Comparison of ENCODE assay signal across 24 cellular contexts in the genomic region with DNA sequence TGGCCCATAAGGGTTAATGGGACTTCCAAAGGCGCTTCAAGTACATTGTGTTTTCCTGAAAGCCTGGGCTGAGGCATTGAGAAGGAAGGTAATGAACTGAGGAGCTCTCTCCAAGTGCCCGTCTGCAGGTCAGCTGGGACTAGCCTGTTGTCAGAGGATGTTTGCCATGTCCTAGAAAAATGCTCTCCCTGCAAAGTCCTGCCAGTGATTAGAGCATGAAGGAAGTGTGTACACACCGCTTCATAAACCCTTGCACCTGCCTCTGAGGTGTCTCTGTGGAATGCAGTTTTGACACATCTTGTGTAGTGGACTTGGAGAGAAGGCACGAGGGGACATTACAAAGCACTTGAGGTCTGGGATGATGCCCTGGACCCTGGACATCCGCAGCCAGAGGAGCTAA.
"Had no signal": no experiment of that assay in that cellular context is flagged by ENCODE, and none has a peak within 500 bp of the region (broad histone marks: within the 10 kb centered on the region; RNA-seq: fewer than 3 reads in every experiment).

No MANE protein-coding gene starts in this region.

- H3K4me1 Mint-ChIP-seq: activated CD4-positive, alpha-beta memory T cell treated with anti-CD3 and anti-CD28 coated beads, Interleukin-2, amount 10 ng/mL, durations not matched to agents 7 days and 5 days; activated CD8-positive, alpha-beta memory T cell treated with anti-CD3 and anti-CD28 coated beads, Interleukin-2, amount 10 ng/mL, durations not matched to agents 7 days and 5 days; activated T-helper 17 cell treated with anti-CD3 and anti-CD28 coated beads, Interleukin-2, amount 50 U/mL, for 72 hours had no signal

- ATAC-seq: activated CD8-positive, alpha-beta memory T cell treated with anti-CD3 and anti-CD28 coated beads, Interleukin-2, amount 10 ng/mL, durations not matched to agents 7 days and 5 days; activated T-helper 17 cell treated with anti-CD3 and anti-CD28 coated beads, Interleukin-2, amount 50 U/mL, for 72 hours; body of pancreas; left ventricle myocardium superior; right cardiac atrium had no signal

- H3K9me3 ChIP-seq: body of pancreas, colonic mucosa had no signal

- H3K27me3 Mint-ChIP-seq: activated CD4-positive, alpha-beta memory T cell treated with anti-CD3 and anti-CD28 coated beads, Interleukin-2, amount 10 ng/mL, durations not matched to agents 7 days and 5 days; activated CD8-positive, alpha-beta memory T cell treated with anti-CD3 and anti-CD28 coated beads, Interleukin-2, amount 10 ng/mL, durations not matched to agents 7 days and 5 days; activated T-helper 17 cell treated with anti-CD3 and anti-CD28 coated beads, Interleukin-2, amount 50 U/mL, for 72 hours; memory B cell; progenitor cell of endocrine pancreas; stimulated activated naive CD8-positive, alpha-beta T cell treated with anti-CD3 and anti-CD28 coated beads, Interleukin-15, Interleukin-2, amounts not matched to agents 100 ng/mL and 50 ng/mL, for 24 hours had no signal

- H3K4me3 ChIP-seq: body of pancreas, colonic mucosa, tibial nerve had no signal

- H3K36me3 ChIP-seq: colonic mucosa, tibial nerve had no signal

- DNase-seq: activated CD4-positive, alpha-beta memory T cell treated with anti-CD3 and anti-CD28 coated beads, Interleukin-2, amount 10 ng/mL, durations not matched to agents 7 days and 5 days; activated CD4-positive, alpha-beta T cell treated with anti-CD3 and anti-CD28 coated beads for 48 hours; activated CD4-positive, CD25-positive, alpha-beta regulatory T cell; activated CD8-positive, alpha-beta memory T cell treated with anti-CD3 and anti-CD28 coated beads, Interleukin-2, amount 10 ng/mL, durations not matched to agents 7 days and 5 days; activated naive CD4-positive, alpha-beta T cell treated with Interleukin-2 at 50 U/mL for 16 hours; activated T-cell treated with anti-CD3 and anti-CD28 coated beads, Interleukin-2, amount 50 U/mL, for 1 hour; body of pancreas; colonic mucosa; foreskin melanocyte; head of caudate nucleus; kidney glomerular epithelial cell; left ventricle myocardium superior; occipital lobe; right cardiac atrium; small intestine; stimulated activated CD4-positive, alpha-beta T cell treated with anti-CD3 and anti-CD28 coated beads, Interleukin-15, amount 100 ng/mL, for 24 hours; stimulated activated CD4-positive, alpha-beta T cell treated with anti-CD3 and anti-CD28 coated beads, Interleukin-2, amount 100 ng/mL, for 48 hours; T1000 had no signal

- H3K27ac Mint-ChIP-seq: activated CD4-positive, alpha-beta memory T cell treated with anti-CD3 and anti-CD28 coated beads, Interleukin-2, amount 10 ng/mL, durations not matched to agents 7 days and 5 days; activated CD8-positive, alpha-beta memory T cell treated with anti-CD3 and anti-CD28 coated beads, Interleukin-2, amount 10 ng/mL, durations not matched to agents 7 days and 5 days; activated T-helper 17 cell treated with anti-CD3 and anti-CD28 coated beads, Interleukin-2, amount 50 U/mL, for 72 hours; memory B cell; progenitor cell of endocrine pancreas; stimulated activated naive CD8-positive, alpha-beta T cell treated with anti-CD3 and anti-CD28 coated beads, Interleukin-15, Interleukin-2, amounts not matched to agents 100 ng/mL and 50 ng/mL, for 24 hours had no signal

- H3K4me1 ChIP-seq: body of pancreas, colonic mucosa had no signal

- FAIRE-seq: small intestine, urothelium cell line had no signal

- H3K27ac ChIP-seq: body of pancreas, colonic mucosa, tibial nerve had no signal

- H3K27me3 ChIP-seq: body of pancreas, colonic mucosa, tibial nerve had no signal

- H3K4me3 Mint-ChIP-seq: activated CD4-positive, alpha-beta memory T cell treated with anti-CD3 and anti-CD28 coated beads, Interleukin-2, amount 10 ng/mL, durations not matched to agents 7 days and 5 days; activated CD8-positive, alpha-beta memory T cell treated with anti-CD3 and anti-CD28 coated beads, Interleukin-2, amount 10 ng/mL, durations not matched to agents 7 days and 5 days; activated T-helper 17 cell treated with anti-CD3 and anti-CD28 coated beads, Interleukin-2, amount 50 U/mL, for 72 hours; memory B cell; stimulated activated naive CD8-positive, alpha-beta T cell treated with anti-CD3 and anti-CD28 coated beads, Interleukin-15, Interleukin-2, amounts not matched to agents 100 ng/mL and 50 ng/mL, for 24 hours had no signal

- H3K36me3 Mint-ChIP-seq: activated CD8-positive, alpha-beta memory T cell treated with anti-CD3 and anti-CD28 coated beads, Interleukin-2, amount 10 ng/mL, durations not matched to agents 7 days and 5 days had no signal
